In the genomic region with DNA sequence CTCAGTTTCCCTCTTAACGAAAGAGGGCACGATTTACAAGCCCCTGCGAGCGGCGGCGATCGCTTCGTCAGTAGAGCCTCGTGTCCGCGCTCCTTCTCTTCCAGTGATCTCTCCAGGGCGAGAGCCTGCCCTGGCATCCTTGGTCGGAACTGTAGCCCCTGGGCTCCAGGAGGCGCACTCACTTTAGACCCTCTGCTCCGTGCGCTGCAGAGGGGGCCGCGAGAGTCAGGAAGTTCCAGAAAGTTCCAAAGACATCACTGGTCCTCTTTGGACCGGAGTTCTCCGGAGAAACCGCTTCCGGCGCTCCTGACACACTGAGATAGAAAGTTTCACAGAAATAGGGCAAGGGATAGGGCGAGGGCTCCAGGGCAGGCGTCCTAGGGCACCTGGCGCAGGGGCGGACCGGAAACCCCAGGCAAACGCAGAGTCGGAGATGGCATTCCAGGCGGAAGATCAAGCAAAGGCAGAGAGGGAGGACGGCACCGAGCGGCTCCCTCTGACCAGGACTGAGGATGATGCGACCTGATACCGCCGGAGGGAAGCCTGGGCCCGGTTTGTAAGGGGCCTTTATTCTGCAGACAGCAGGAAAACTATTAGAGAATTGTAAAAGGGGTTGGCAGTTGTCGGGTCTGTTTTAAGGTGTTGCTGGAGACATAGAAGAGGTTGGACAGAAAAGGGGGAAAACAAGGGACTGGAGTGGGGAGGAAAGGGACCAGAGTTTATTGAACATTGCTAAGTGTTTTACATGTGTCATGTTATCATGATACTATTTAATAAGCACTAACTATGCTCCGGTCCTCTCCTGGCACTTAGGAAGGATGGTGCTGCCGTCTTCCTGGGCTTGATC, we compare ENCODE assay signal across 9 cellular contexts. TPM values are rescaled to one million over a fixed set of nuclear protein-coding genes. Genes with fewer than 3 reads are reported as not detected.
DNase-seq lines count a peak whose midpoint lies in the region; ATAC-seq and TF ChIP-seq lines count a peak whose summit lies in the region.
"Had no signal": no experiment of that assay in that cellular context is flagged by ENCODE, and none has a peak within 500 bp of the region (broad histone marks: within the 10 kb centered on the region; RNA-seq: fewer than 3 reads in every experiment).

No MANE protein-coding gene starts in this region.

- no peak; the same call in 1 of the 2 replicates for TF ChIP-seq CTCF in Panc1 (IDR thresholded peaks at IDR 0.05)
- TF ChIP-seq CTCF in fibroblast of the aortic adventitia (IDR thresholded peaks at IDR 0.05; ENCODE audit: insufficient read depth, low read length): no peak
- TF ChIP-seq CTCF in omental fat pad (IDR thresholded peaks at IDR 0.05): no peak

- H3K36me3 ChIP-seq in Panc1 (ENCODE audit: control insufficient read depth, insufficient read depth, low read length): no peaks in the 10 kb centered on the region

- CTCF ChIA-PET in Panc1 (lab: Charles Lee): no interaction called here

- intact Hi-C loops in Panc1 (cut with micrococcal nuclease; ENCODE audit: unreplicated experiment): no loop called here

- H3K27me3 ChIP-seq in Panc1 (ENCODE audit: control insufficient read depth, insufficient read depth, low read length): no peaks in the 10 kb centered on the region

- H3K4me3 ChIP-seq in Panc1 (ENCODE audit: low read depth in 2 of 2, low read length in 2 of 2) (peak overlapping the region; percentile 51 to 57), fibroblast of the aortic adventitia (ENCODE audit: low read depth, low read length) (peak overlapping the region; percentile 58)

- in situ Hi-C loops in Panc1 (cut with HindIII; ENCODE audit: low pct_unique_long_range_greater_than_20kb, low sequenced_read_pairs): no loop called here

- peak; percentile 30 for DNase-seq in Ammon's horn (ENCODE audit: low spot score)
- no peak for DNase-seq in Panc1 (ENCODE audit: low read depth, low spot score)
- no peak for DNase-seq in fibroblast of the aortic adventitia (ENCODE audit: low read depth)
- no peak for DNase-seq in omental fat pad (ENCODE audit: low spot score)
- DNase-seq in activated gamma-delta T cell (lab: John Stamatoyannopoulos, UW): no peak
- no peak for DNase-seq in OCI-M1 (lab: John Stamatoyannopoulos, UW)
- DNase-seq in NCI-H1436 treated with DMSO at 0.1 percent for 48 hours (lab: John Stamatoyannopoulos, UW): no peak
- DNase-seq in SW 1271 (lab: John Stamatoyannopoulos, UW): no peak
- DNase-seq: GDM1 had no signal

- peak overlapping the region; percentile 48; the same call in 1 of the 2 replicates for H3K27ac ChIP-seq in Panc1 (ENCODE audit: low read length)

- ATAC-seq in Panc1 (no peak), omental fat pad (ENCODE audit: low FRiP score) (peak; percentile 17)

- BruUV-seq in Panc1 (replicated peaks; lab: Mats Ljungman, UMichigan): no TSS peak

- POLR2A ChIA-PET in Panc1 (lab: Charles Lee): no interaction called here

- H3K9me3 ChIP-seq in Panc1 (ENCODE audit: control insufficient read depth, insufficient read depth, low read depth, low read length): no peaks in the 10 kb centered on the region

- peaks cover 33% of the 10 kb centered on the region for H3K4me1 ChIP-seq in Panc1 (ENCODE audit: control insufficient read depth, insufficient read depth, low read length)

RNA-seq across cellular contexts. Expression of gene CPEB1, which starts 1.3 kb away (rescaled TPM):
- total RNA-seq in Panc1 (2021; ENCODE audit: unreplicated experiment): 19.5 TPM
- 17.0 TPM for polyA plus RNA-seq in Panc1 (2012; ENCODE audit: insufficient read length)
- 25.5 and 40.9 TPM in 2 replicates for total RNA-seq in fibroblast of the aortic adventitia (ENCODE audit: low replicate concordance)
- 1 to 10 TPM; 1.3 to 5.0 (median 3.8) TPM for total RNA-seq in omental fat pad
